In genomic region chr3:114338651-114339357, GRCh38 we compare ENCODE assay signal across 24 cellular contexts. TPM values are rescaled to one million over a fixed set of nuclear protein-coding genes. Genes with fewer than 3 reads are reported as not detected.
A peak's percentile ranks its signal among the peaks of the same experiment; 100 is the strongest.
DNase-seq lines count a peak whose midpoint lies in the region; ATAC-seq, FAIRE-seq and TF ChIP-seq lines count a peak whose summit lies in the region.
"Had no signal": no experiment of that assay in that cellular context is flagged by ENCODE, and none has a peak within 500 bp of the region (broad histone marks: within the 10 kb centered on the region; RNA-seq: fewer than 3 reads in every experiment).

No MANE protein-coding gene starts in this region.

- peak overlapping the region; percentile 50 for H3K27ac Mint-ChIP-seq in stimulated activated naive CD8-positive, alpha-beta T cell treated with anti-CD3 and anti-CD28 coated beads, Interleukin-15, Interleukin-2, amounts not matched to agents 100 ng/mL and 50 ng/mL, for 24 hours
- peak overlapping the region; percentile 66 for H3K27ac Mint-ChIP-seq in T-helper 2 cell treated with Interferon-gamma antibody and Interleukin-4, amounts not matched to agents 5 μg/mL and 100 μg/mL, for 36 hours

- H3K9ac ChIP-seq in endothelial cell of umbilical vein (replicated peaks; ENCODE audit: extremely low read depth, insufficient read depth, low read length), result no peak overlapping the region
- H3K9ac ChIP-seq: SK-N-SH had no signal

- intact Hi-C loops in endothelial cell of umbilical vein (cut with micrococcal nuclease), result no loop called here

- peaks cover 24% of the 10 kb centered on the region for H3K36me3 Mint-ChIP-seq in stimulated activated naive CD8-positive, alpha-beta T cell treated with anti-CD3 and anti-CD28 coated beads, Interleukin-15, Interleukin-2, amounts not matched to agents 100 ng/mL and 50 ng/mL, for 24 hours (ENCODE audit: low read depth)
- H3K36me3 Mint-ChIP-seq in T-helper 2 cell treated with Interferon-gamma antibody and Interleukin-4, amounts not matched to agents 5 μg/mL and 100 μg/mL, for 36 hours (ENCODE audit: low read depth), result peaks cover 4% of the 10 kb centered on the region

- BruUV-seq in endothelial cell of umbilical vein (replicated peaks; lab: Mats Ljungman, UMichigan), result no TSS peak

- no peaks in the 10 kb centered on the region for H3K27me3 ChIP-seq in endothelial cell of umbilical vein (ENCODE audit: control insufficient read depth in 2 of 2, insufficient read depth in 2 of 2, low read length in 2 of 2)
- H3K27me3 ChIP-seq: left lung, upper lobe of left lung had no signal

- no peak for TF ChIP-seq POLR2A in endothelial cell of umbilical vein (IDR thresholded peaks at IDR 0.05; ENCODE audit: low read depth, low read length)

- no peak overlapping the region for H2AFZ ChIP-seq in endothelial cell of umbilical vein (ENCODE audit: low read depth, low read length)

- no peak overlapping the region for H3K4me3 ChIP-seq in endothelial cell of umbilical vein (replicated peaks in 1 of 3; ENCODE audit: insufficient read depth in 1 of 3, low read depth in 1 of 3, low read length in 3 of 3)
- H3K4me3 ChIP-seq: left lung, upper lobe of left lung had no signal

- TF ChIP-seq CTCF in endothelial cell of umbilical vein (IDR thresholded peaks at IDR 0.05; ENCODE audit: extremely low read depth in 1 of 2, insufficient read depth in 1 of 2, low read depth in 1 of 2, low read length in 2 of 2), result no peak

- H3K4me2 ChIP-seq in endothelial cell of umbilical vein (ENCODE audit: insufficient read depth, low read length), result no peak overlapping the region
- H3K4me2 ChIP-seq: SK-N-SH had no signal

- CTCF ChIA-PET in endothelial cell of umbilical vein (lab: Charles Lee), result interaction anchor here (1.0 to 1.8 kb wide), 3 partner anchors 10 to 494 kb away, joined by 3 to 4 read pairs (median 3); no protein-coding TSS in a partner anchor

- no peak overlapping the region for H3K27ac ChIP-seq in endothelial cell of umbilical vein (ENCODE audit: insufficient read depth, low read depth, low read length)
- H3K27ac ChIP-seq: left lung had no signal

- H3K4me1 ChIP-seq in endothelial cell of umbilical vein (ENCODE audit: control insufficient read depth, extremely low read depth, insufficient read depth, low read length), result no peaks in the 10 kb centered on the region
- H3K4me1 ChIP-seq: left lung, upper lobe of left lung had no signal

- no peaks in the 10 kb centered on the region for H3K9me3 ChIP-seq in endothelial cell of umbilical vein (replicated peaks; ENCODE audit: control insufficient read depth, insufficient read depth, low read length)
- H3K9me3 ChIP-seq: left lung, SK-N-SH, upper lobe of left lung had no signal

- no peaks in the 10 kb centered on the region for H3K27me3 Mint-ChIP-seq in stimulated activated naive CD8-positive, alpha-beta T cell treated with anti-CD3 and anti-CD28 coated beads, Interleukin-15, Interleukin-2, amounts not matched to agents 100 ng/mL and 50 ng/mL, for 24 hours
- H3K27me3 Mint-ChIP-seq in T-helper 2 cell treated with Interferon-gamma antibody and Interleukin-4, amounts not matched to agents 5 μg/mL and 100 μg/mL, for 36 hours (ENCODE audit: low read depth), result no peaks in the 10 kb centered on the region

- no peaks in the 10 kb centered on the region for H4K20me1 ChIP-seq in endothelial cell of umbilical vein (replicated peaks; ENCODE audit: control insufficient read depth, extremely low read depth, insufficient read depth, low read length)

- peak overlapping the region; percentile 24 for H3K4me3 Mint-ChIP-seq in stimulated activated naive CD8-positive, alpha-beta T cell treated with anti-CD3 and anti-CD28 coated beads, Interleukin-15, Interleukin-2, amounts not matched to agents 100 ng/mL and 50 ng/mL, for 24 hours
- no peak overlapping the region for H3K4me3 Mint-ChIP-seq in T-helper 2 cell treated with Interferon-gamma antibody and Interleukin-4, amounts not matched to agents 5 μg/mL and 100 μg/mL, for 36 hours
- H3K4me3 Mint-ChIP-seq: H9, neural crest cell had no signal

- H3K9me1 ChIP-seq in endothelial cell of umbilical vein (replicated peaks; ENCODE audit: control insufficient read depth, extremely low read depth, insufficient read depth, low read length), result no peaks in the 10 kb centered on the region

- POLR2A ChIA-PET in endothelial cell of umbilical vein (lab: Charles Lee), result no interaction called here

- ATAC-seq in stimulated activated naive CD8-positive, alpha-beta T cell treated with anti-CD3 and anti-CD28 coated beads, Interleukin-15, Interleukin-2, amounts not matched to agents 100 U/mL and 50 U/mL, for 24 hours, result no peak
- no peak for ATAC-seq in GM18909 (IDR thresholded peaks at IDR 0.05; ENCODE audit: poor library complexity, unreplicated experiment)
- ATAC-seq: left lung had no signal

- no peaks in the 10 kb centered on the region for H3K79me2 ChIP-seq in endothelial cell of umbilical vein (ENCODE audit: control insufficient read depth, insufficient read depth, low read length)

- peak; percentile 67 for FAIRE-seq in endothelial cell of umbilical vein (lab: Jason Lieb, UNC)
- FAIRE-seq: RCC 7860 had no signal

- no peaks in the 10 kb centered on the region for H3K9me3 Mint-ChIP-seq in stimulated activated naive CD8-positive, alpha-beta T cell treated with anti-CD3 and anti-CD28 coated beads, Interleukin-15, Interleukin-2, amounts not matched to agents 100 ng/mL and 50 ng/mL, for 24 hours
- peaks cover 3% of the 10 kb centered on the region for H3K9me3 Mint-ChIP-seq in T-helper 2 cell treated with Interferon-gamma antibody and Interleukin-4, amounts not matched to agents 5 μg/mL and 100 μg/mL, for 36 hours
- H3K9me3 Mint-ChIP-seq: H9, neural crest cell had no signal

- dilution Hi-C loops in endothelial cell of umbilical vein (cut with MboI; ENCODE audit: extremely low pct_ligation_motif_present, low sequenced_read_pairs), result no loop called here

- H3K36me3 ChIP-seq in endothelial cell of umbilical vein (ENCODE audit: control insufficient read depth in 2 of 2, extremely low read depth in 1 of 2, insufficient read depth in 2 of 2, low read length in 2 of 2), result peaks cover 0 to 1% of the 10 kb centered on the region in 2 experiments

- DNase-seq in stimulated activated naive CD8-positive, alpha-beta T cell treated with anti-CD3 and anti-CD28 coated beads, Interleukin-15, Interleukin-2, amounts not matched to agents 100 U/mL and 50 U/mL, for 24 hours, result no peak
- no peak for DNase-seq in T-helper 2 cell treated with Interferon-gamma antibody and Interleukin-4, amounts not matched to agents 5 μg/mL and 100 μg/mL, for 36 hours (ENCODE audit: low spot score)
- DNase-seq in endothelial cell of umbilical vein (ENCODE audit: low read depth, low spot score) (no peak), SHP77 treated with DMSO at 0.1 percent for 48 hours (lab: John Stamatoyannopoulos, UW) (no peak), HUDEP-2 (lab: John Stamatoyannopoulos, UW; ENCODE audit: unreplicated experiment in 76 of 76) (no peak)
- DNase-seq: activated CD4-positive, CD25-positive, alpha-beta regulatory T cell; activated naive CD4-positive, alpha-beta T cell treated with Interleukin-2 at 50 U/mL for 16 hours; COR-L47; H9; KG1; MV-4-11; NCI-H1930; NCI-H345; SK-N-SH; stimulated activated CD4-positive, alpha-beta T cell treated with anti-CD3 and anti-CD28 coated beads, Interleukin-4, amount 100 ng/mL, for 1 hour had no signal

- H3K4me1 Mint-ChIP-seq in stimulated activated naive CD8-positive, alpha-beta T cell treated with anti-CD3 and anti-CD28 coated beads, Interleukin-15, Interleukin-2, amounts not matched to agents 100 ng/mL and 50 ng/mL, for 24 hours (ENCODE audit: low read depth), result peaks cover 50% of the 10 kb centered on the region
- peaks cover 13% of the 10 kb centered on the region for H3K4me1 Mint-ChIP-seq in T-helper 2 cell treated with Interferon-gamma antibody and Interleukin-4, amounts not matched to agents 5 μg/mL and 100 μg/mL, for 36 hours (ENCODE audit: low read depth)

TF ChIP-seq in endothelial cell of umbilical vein, 7 proteins besides CTCF, POLR2A, EP300 and RAD21:
- no peak for TF ChIP-seq MYC (IDR thresholded peaks at IDR 0.05; ENCODE audit: low read depth, low read length)
- TF ChIP-seq POLR2AphosphoS5 (IDR thresholded peaks at IDR 0.05; ENCODE audit: insufficient read depth, low read depth, low read length), result no peak
- no peak for TF ChIP-seq EZH2 (IDR thresholded peaks at IDR 0.05; ENCODE audit: borderline replicate concordance, low read depth, low read length, severe bottlenecking)
- TF ChIP-seq JUN (IDR thresholded peaks at IDR 0.05; ENCODE audit: borderline replicate concordance, insufficient read depth, insufficient read length, low read depth), result no peak
- no peak for TF ChIP-seq GATA2 (IDR thresholded peaks at IDR 0.05; ENCODE audit: insufficient read depth, insufficient read length, low read depth, low read length)
- no peak for TF ChIP-seq FOS (IDR thresholded peaks at IDR 0.05; ENCODE audit: borderline replicate concordance, insufficient read depth, low read length)
- TF ChIP-seq MAX (IDR thresholded peaks at IDR 0.05; ENCODE audit: insufficient read depth, insufficient read length), result no peak

RNA-seq across cellular contexts. Expression of gene TIGIT, which starts 45.0 kb away (rescaled TPM):
- not detected in 2 replicates for total RNA-seq in endothelial cell of umbilical vein
- not detected in 2 replicates for polyA plus RNA-seq in endothelial cell of umbilical vein
- polyA plus RNA-seq in endothelial cell of umbilical vein (2011; cell fraction: cytosol; rRNA removed), result not detected in 2 replicates
- not detected in 2 replicates for polyA plus RNA-seq in endothelial cell of umbilical vein (2011; cell fraction: nucleus; rRNA removed)
- polyA plus RNA-seq in endothelial cell of umbilical vein (2012), result not detected in 2 replicates
- polyA minus RNA-seq in endothelial cell of umbilical vein, result not detected in 2 replicates
- polyA minus RNA-seq in endothelial cell of umbilical vein (2011; cell fraction: cytosol; rRNA and poly(A)+ RNA removed), result not detected
- not detected in 2 replicates for polyA minus RNA-seq in endothelial cell of umbilical vein (2011; cell fraction: nucleus; rRNA and poly(A)+ RNA removed)
- total RNA-seq: chondrocyte, fibroblast of lung, H9, neural crest cell, skeletal muscle tissue had no signal
- polyA plus RNA-seq: fibroblast of lung, SK-N-SH had no signal
